Comparison of ENCODE assay signal across 29 cellular contexts in genomic region chr16:11843206-11843605, GRCh38.
"Had no signal": no experiment of that assay in that cellular context is flagged by ENCODE, and none has a peak within 500 bp of the region (broad histone marks: within the 10 kb centered on the region; RNA-seq: fewer than 3 reads in every experiment).

No MANE protein-coding gene starts in this region.

- FAIRE-seq: colon had no signal

- H3K27ac Mint-ChIP-seq: activated CD4-positive, alpha-beta memory T cell treated with anti-CD3 and anti-CD28 coated beads for 36 hours; activated CD4-positive, alpha-beta T cell treated with anti-CD3 and anti-CD28 coated beads for 36 hours; activated CD4-positive, alpha-beta T cell treated with anti-CD3 and anti-CD28 coated beads, Interleukin-2, amount 10 ng/mL, durations not matched to agents 24 days and 14 days; activated CD8-positive, alpha-beta T cell treated with anti-CD3 and anti-CD28 coated beads, Interleukin-2, amount 10 ng/mL, durations not matched to agents 7 days and 5 days; activated naive CD4-positive, alpha-beta T cell treated with anti-CD3 and anti-CD28 coated beads, Interleukin-2, amount 10 ng/mL, durations not matched to agents 7 days and 5 days; activated naive CD8-positive, alpha-beta T cell treated with anti-CD3 and anti-CD28 coated beads, Interleukin-2, amount 50 U/mL, for 24 hours; activated T-helper 17 cell treated with anti-CD3 and anti-CD28 coated beads, Interleukin-2, amount 50 U/mL, for 72 hours had no signal

- H3K4me3 ChIP-seq: adrenal gland, body of pancreas, esophagus muscularis mucosa, gastrocnemius medialis, heart left ventricle had no signal

- H3K4me1 ChIP-seq: adrenal gland, foreskin keratinocyte, gastrocnemius medialis had no signal

- H3K9me3 Mint-ChIP-seq: activated CD4-positive, alpha-beta memory T cell treated with anti-CD3 and anti-CD28 coated beads for 36 hours; activated CD4-positive, alpha-beta T cell treated with anti-CD3 and anti-CD28 coated beads, Interleukin-2, amount 10 ng/mL, durations not matched to agents 24 days and 14 days; activated naive CD4-positive, alpha-beta T cell treated with anti-CD3 and anti-CD28 coated beads, Interleukin-2, amount 10 ng/mL, durations not matched to agents 7 days and 5 days; activated naive CD4-positive, alpha-beta T cell treated with anti-CD3 and anti-CD28 coated beads, Interleukin-2, amount 50 U/mL, for 72 hours; activated naive CD8-positive, alpha-beta T cell treated with anti-CD3 and anti-CD28 coated beads, Interleukin-2, amount 50 U/mL, for 24 hours; activated T-cell treated with anti-CD3 and anti-CD28 coated beads, Interleukin-2, amount 50 U/mL, for 4 hours; activated T-helper 17 cell treated with anti-CD3 and anti-CD28 coated beads, Interleukin-2, amount 50 U/mL, for 72 hours; effector memory CD8-positive, alpha-beta T cell had no signal

- H3K27me3 ChIP-seq: adrenal gland, body of pancreas, esophagus muscularis mucosa, foreskin keratinocyte, gastrocnemius medialis, heart left ventricle had no signal

- ATAC-seq: activated CD4-positive, alpha-beta T cell treated with anti-CD3 and anti-CD28 coated beads for 36 hours; activated CD8-positive, alpha-beta T cell treated with anti-CD3 and anti-CD28 coated beads, Interleukin-2, amount 10 ng/mL, durations not matched to agents 7 days and 5 days; activated naive CD4-positive, alpha-beta T cell treated with anti-CD3 and anti-CD28 coated beads, Interleukin-2, amount 50 U/mL, for 72 hours; activated naive CD8-positive, alpha-beta T cell treated with anti-CD3 and anti-CD28 coated beads, Interleukin-2, amount 50 U/mL, for 24 hours; activated T-cell treated with anti-CD3 and anti-CD28 coated beads, Interleukin-2, amount 50 U/mL, for 4 hours; activated T-helper 17 cell treated with anti-CD3 and anti-CD28 coated beads, Interleukin-2, amount 50 U/mL, for 72 hours; body of pancreas; effector memory CD8-positive, alpha-beta T cell; foreskin keratinocyte; gastrocnemius medialis; heart left ventricle had no signal

- H3K27me3 Mint-ChIP-seq: activated CD4-positive, alpha-beta memory T cell treated with anti-CD3 and anti-CD28 coated beads for 36 hours; activated CD4-positive, alpha-beta T cell treated with anti-CD3 and anti-CD28 coated beads for 36 hours; activated CD4-positive, alpha-beta T cell treated with anti-CD3 and anti-CD28 coated beads, Interleukin-2, amount 10 ng/mL, durations not matched to agents 24 days and 14 days; activated naive CD4-positive, alpha-beta T cell treated with anti-CD3 and anti-CD28 coated beads, Interleukin-2, amount 10 ng/mL, durations not matched to agents 7 days and 5 days; activated naive CD8-positive, alpha-beta T cell treated with anti-CD3 and anti-CD28 coated beads, Interleukin-2, amount 50 U/mL, for 24 hours; activated T-helper 17 cell treated with anti-CD3 and anti-CD28 coated beads, Interleukin-2, amount 50 U/mL, for 72 hours; effector memory CD8-positive, alpha-beta T cell had no signal

- H3K27ac ChIP-seq: adrenal gland, body of pancreas, esophagus muscularis mucosa, foreskin keratinocyte, heart left ventricle had no signal

- H3K9me3 ChIP-seq: adrenal gland, body of pancreas, esophagus muscularis mucosa, gastrocnemius medialis, heart left ventricle had no signal

- DNase-seq: activated CD4-positive, alpha-beta memory T cell treated with anti-CD3 and anti-CD28 coated beads for 36 hours; activated CD4-positive, alpha-beta T cell treated with anti-CD3 and anti-CD28 coated beads for 36 hours; activated CD4-positive, alpha-beta T cell treated with anti-CD3 and anti-CD28 coated beads, Interleukin-2, amount 10 ng/mL, durations not matched to agents 24 days and 14 days; activated CD4-positive, CD25-positive, alpha-beta regulatory T cell; activated CD4-positive, CD25-positive, alpha-beta regulatory T cell treated with anti-CD3 and anti-CD28 coated beads, Interleukin-2, amount 50 U/mL, for 72 hours; activated CD8-positive, alpha-beta T cell treated with anti-CD3 and anti-CD28 coated beads, Interleukin-2, amount 10 ng/mL, durations not matched to agents 7 days and 5 days; activated gamma-delta T cell; activated naive CD4-positive, alpha-beta T cell; activated naive CD4-positive, alpha-beta T cell treated with anti-CD3 and anti-CD28 coated beads, Interleukin-2, amount 10 ng/mL, durations not matched to agents 7 days and 5 days; activated naive CD8-positive, alpha-beta T cell treated with anti-CD3 and anti-CD28 coated beads, Interleukin-2, amount 50 U/mL, for 24 hours; activated T-cell treated with anti-CD3 and anti-CD28 coated beads, Interleukin-2, amount 50 U/mL, for 4 hours; amygdala; aorta; body of pancreas; cortex of kidney; dermis blood vessel endothelial cell; effector CD4-positive, alpha-beta T cell; effector memory CD8-positive, alpha-beta T cell; erythroblast; foreskin keratinocyte; gastrocnemius medialis; glutamatergic neuron; heart left ventricle; T-helper 2 cell had no signal

- H3K4me3 Mint-ChIP-seq: activated CD4-positive, alpha-beta memory T cell treated with anti-CD3 and anti-CD28 coated beads for 36 hours; activated CD4-positive, alpha-beta T cell treated with anti-CD3 and anti-CD28 coated beads for 36 hours; activated CD4-positive, alpha-beta T cell treated with anti-CD3 and anti-CD28 coated beads, Interleukin-2, amount 10 ng/mL, durations not matched to agents 24 days and 14 days; activated CD8-positive, alpha-beta T cell treated with anti-CD3 and anti-CD28 coated beads, Interleukin-2, amount 10 ng/mL, durations not matched to agents 7 days and 5 days; activated naive CD4-positive, alpha-beta T cell treated with anti-CD3 and anti-CD28 coated beads, Interleukin-2, amount 10 ng/mL, durations not matched to agents 7 days and 5 days; activated naive CD8-positive, alpha-beta T cell treated with anti-CD3 and anti-CD28 coated beads, Interleukin-2, amount 50 U/mL, for 24 hours; activated T-cell treated with anti-CD3 and anti-CD28 coated beads, Interleukin-2, amount 50 U/mL, for 4 hours; activated T-helper 17 cell treated with anti-CD3 and anti-CD28 coated beads, Interleukin-2, amount 50 U/mL, for 72 hours; effector memory CD8-positive, alpha-beta T cell had no signal
